Comparison of ENCODE assay signal across 8 cellular contexts in the genomic region with DNA sequence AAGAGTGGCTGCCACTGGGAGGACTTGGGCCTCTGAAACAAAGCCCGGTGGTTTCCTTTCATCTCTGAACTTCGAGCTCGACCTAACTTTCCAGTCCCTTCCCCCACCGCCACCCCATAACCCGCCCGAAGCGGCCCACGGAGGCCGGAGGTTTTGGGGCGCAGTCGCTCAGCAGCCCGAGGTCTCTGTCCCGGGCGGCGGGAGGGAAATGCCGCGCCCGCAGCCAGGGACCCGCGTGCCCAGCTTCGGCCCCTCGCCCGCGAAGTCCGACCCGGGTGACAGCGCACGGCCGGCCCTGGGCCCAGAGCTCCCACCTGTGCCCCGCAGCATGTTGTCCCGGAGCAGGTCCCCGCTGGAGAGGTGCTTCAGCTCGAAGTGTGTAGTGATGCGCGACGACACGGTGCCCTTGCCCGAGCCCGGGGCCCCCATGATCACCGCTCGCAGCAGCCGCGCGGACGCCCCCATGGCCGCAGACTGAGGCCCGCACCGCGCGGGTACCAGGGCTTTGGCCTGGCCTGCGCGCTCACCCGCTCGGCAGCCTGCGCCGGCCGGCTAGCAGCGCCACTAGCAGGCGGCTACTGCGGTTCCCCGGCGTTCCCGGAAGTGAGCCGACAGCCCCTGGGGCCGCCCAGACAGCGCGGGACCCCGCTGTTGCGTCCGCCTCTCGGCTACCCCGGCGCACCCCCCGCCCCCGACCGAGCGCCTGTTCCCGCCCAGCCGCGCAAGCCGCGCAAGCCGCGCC. TPM values are rescaled to one million over a fixed set of nuclear protein-coding genes. Genes with fewer than 3 reads are reported as not detected.
DNase-seq lines count a peak whose midpoint lies in the region; ATAC-seq and TF ChIP-seq lines count a peak whose summit lies in the region.

A gene (minus strand): TSS at position 580 of the 742 bp plus-strand sequence. CDS start 115 bp downstream, at position 465.

- H3K27me3 Mint-ChIP-seq in progenitor cell of endocrine pancreas: no peaks in the 10 kb centered on the region

- H3K27ac Mint-ChIP-seq in progenitor cell of endocrine pancreas: peak within 1 kb of the TSS; percentile 97

- TF ChIP-seq POLR2A in NB4 (IDR thresholded peaks at IDR 0.05; ENCODE audit: extremely low read depth, insufficient read length) (peak; percentile 94), adrenal gland (IDR thresholded peaks at IDR 0.05) (peak; percentile 90 to 91)

- ATAC-seq in HG02571 (IDR thresholded peaks at IDR 0.05; ENCODE audit: unreplicated experiment): peak; percentile 88
- ATAC-seq in heart right ventricle: peak; percentile 93 to 97 (median 95)
- ATAC-seq in upper lobe of right lung: peak; percentile 97

- 0% methylated on average over 1 to 84 of the region's 84 CpGs; no CpG with 5 or more reads in 1 of the 4 donors for WGBS in adrenal gland, 4 donors
- WGBS in heart right ventricle, 2 donors: 0 to 1% methylated on average over 53 to 84 of the region's 84 CpGs

- DNase-seq in NB4 (ENCODE audit: low read depth) (peak; percentile 98), adrenal gland (peak; percentile 86 to 92 (median 90)), heart right ventricle (peak; percentile 90 to 91), progenitor cell of endocrine pancreas (ENCODE audit: low spot score, unreplicated experiment) (peak; percentile 86), upper lobe of right lung (peak; percentile 94)

- H3K27me3 ChIP-seq in adrenal gland (no peaks in the 10 kb centered on the region), heart right ventricle (no peaks in the 10 kb centered on the region), upper lobe of right lung (no peaks in the 10 kb centered on the region)

- no peaks in the 10 kb centered on the region for H3K9me3 Mint-ChIP-seq in progenitor cell of endocrine pancreas (ENCODE audit: low read depth)

- intact Hi-C loops in T-helper 1 cell treated with Interleukin-12 subunit alpha and Interleukin-12 subunit beta and Interleukin-4 antibody, amounts not matched to agents 30 ng/mL and 1 ng/mL, for 36 hours (cut with micrococcal nuclease): loop anchor here (1.0 to 10.0 kb wide), 14 partner anchors 22 to 1896 kb away; a partner anchor contains a TSS
- intact Hi-C loops in adrenal gland (cut with DNase I) (loop anchor here in 1 of 2 donors (5.0 kb wide), 2 partner anchors 78 to 358 kb away; a partner anchor contains a TSS), heart right ventricle (cut with DNase I) (loop anchor here in 7 of 10 donors (5.0 to 10.0 kb wide), 6 partner anchors 54 to 356 kb away; a partner anchor contains a TSS), upper lobe of right lung (cut with DNase I) (no loop called here)

- H3K4me3 Mint-ChIP-seq in progenitor cell of endocrine pancreas (ENCODE audit: low read depth): peak within 1 kb of the TSS; percentile 93

- H3K9me3 ChIP-seq in adrenal gland (replicated peaks in 1 of 3) (no peaks in the 10 kb centered on the region), heart right ventricle (no peaks in the 10 kb centered on the region), upper lobe of right lung (no peaks in the 10 kb centered on the region)

- peaks cover 3% of the 10 kb centered on the region for H3K36me3 Mint-ChIP-seq in progenitor cell of endocrine pancreas (ENCODE audit: insufficient read depth)

- no peaks in the 10 kb centered on the region for H3K36me3 ChIP-seq in adrenal gland (replicated peaks in 1 of 2)
- H3K36me3 ChIP-seq in heart right ventricle: no peaks in the 10 kb centered on the region
- H3K36me3 ChIP-seq in upper lobe of right lung: no peaks in the 10 kb centered on the region

- H3K4me3 ChIP-seq in NB4 (ENCODE audit: low read depth, low read length) (peak within 1 kb of the TSS; percentile 86), adrenal gland (peak within 1 kb of the TSS; percentile 54 to 95 (median 70)), heart right ventricle (peak within 1 kb of the TSS; percentile 79 to 98 (median 95)), upper lobe of right lung (peak within 1 kb of the TSS; percentile 72)

- peaks cover 25 to 29% of the 10 kb centered on the region in 2 donors for H3K4me1 ChIP-seq in adrenal gland (replicated peaks in 1 of 2)
- H3K4me1 ChIP-seq in heart right ventricle: peaks cover 0 to 44% (median 23%) of the 10 kb centered on the region in 9 donors
- H3K4me1 ChIP-seq in upper lobe of right lung: peaks cover 21% of the 10 kb centered on the region

- H3K27ac ChIP-seq in adrenal gland (peak within 1 kb of the TSS; percentile 80 to 97 (median 90)), heart right ventricle (peak within 1 kb of the TSS; percentile 84 to 96 (median 95)), upper lobe of right lung (peak within 1 kb of the TSS; percentile 88)

- TF ChIP-seq CTCF in GM12874 (IDR thresholded peaks at IDR 0.05; ENCODE audit: insufficient read depth, low read depth, low read length): peak; percentile 45
- TF ChIP-seq CTCF in NB4 (IDR thresholded peaks at IDR 0.05; ENCODE audit: low read depth, low read length): peak; percentile 25
- TF ChIP-seq CTCF in adrenal gland (IDR thresholded peaks at IDR 0.05): peak in 3 of 6 experiments; percentile 14 to 32 (median 25)
- TF ChIP-seq CTCF in heart right ventricle (IDR thresholded peaks at IDR 0.05): peak in 5 of 9 donors; percentile 30 to 62 (median 56)
- peak; percentile 41 for TF ChIP-seq CTCF in progenitor cell of endocrine pancreas (IDR thresholded peaks at IDR 0.05; ENCODE audit: unreplicated experiment)
- peak; percentile 34 for TF ChIP-seq CTCF in upper lobe of right lung (IDR thresholded peaks at IDR 0.05)

- H3K4me1 Mint-ChIP-seq in progenitor cell of endocrine pancreas (ENCODE audit: low read depth): peaks cover 15% of the 10 kb centered on the region

RNA-seq across cellular contexts. Expression of the gene that starts here (rescaled TPM):
- 27.7 and 29.9 TPM in 2 replicates for total RNA-seq in T-helper 1 cell treated with Interleukin-12 subunit alpha and Interleukin-12 subunit beta and Interleukin-4 antibody, amounts not matched to agents 30 ng/mL and 1 ng/mL, for 36 hours
- total RNA-seq in adrenal gland (100 to 1,000 TPM in 6 of 8 donors, 10 to 100 TPM in 2; 86.2 to 237 (median 113) TPM), heart right ventricle (100 to 1,000 TPM; 125 to 217 (median 146) TPM), progenitor cell of endocrine pancreas (69.1 and 73.6 TPM in 2 replicates), upper lobe of right lung (44.2 TPM)
- polyA plus RNA-seq in adrenal gland (100 to 1,000 TPM in 1 of 3 donors, 10 to 100 TPM in 2; 31.6 to 132 (median 36.3) TPM), heart right ventricle (10 to 100 TPM; 32.9 to 35.8 TPM)

Comparison
In these comparisons a context has a peak if more than half of its experiments do, and no peak if none do; other contexts are left out.
1. Peak in every context shown above with its lines: DNase-seq, ATAC-seq, H3K4me3 ChIP-seq and H3K27ac ChIP-seq.